ENCODE assay signal across 36 cellular contexts in the genomic region with DNA sequence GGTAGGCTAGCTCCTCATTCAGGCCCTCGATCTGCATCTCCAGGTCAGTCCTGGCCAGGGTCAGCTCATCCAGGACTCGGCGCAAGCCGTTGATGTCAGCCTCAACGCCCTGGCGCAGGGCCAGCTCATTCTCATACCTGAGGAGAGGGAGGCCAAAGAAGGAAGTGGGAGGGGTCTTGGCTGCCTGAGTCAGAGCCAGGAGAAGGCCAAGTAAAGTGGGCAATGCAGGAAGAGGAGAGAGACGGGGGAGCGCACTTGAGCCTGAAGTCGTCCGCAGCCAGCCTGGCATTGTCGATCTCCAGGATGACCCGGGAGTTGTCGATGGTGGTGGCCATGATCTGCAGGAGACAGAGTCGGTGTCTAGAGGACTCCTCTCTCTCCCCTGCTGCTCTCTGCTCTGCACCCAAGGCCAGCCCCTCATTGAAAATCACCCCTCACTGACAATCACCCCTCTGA. TPM values are rescaled to one million over a fixed set of nuclear protein-coding genes. Genes with fewer than 3 reads are reported as not detected.
DNase-seq lines count a peak whose midpoint lies in the region; ATAC-seq, FAIRE-seq and TF ChIP-seq lines count a peak whose summit lies in the region.
"Had no signal": no experiment of that assay in that cellular context is flagged by ENCODE, and none has a peak within 500 bp of the region (broad histone marks: within the 10 kb centered on the region; RNA-seq: fewer than 3 reads in every experiment).

No MANE protein-coding gene starts in this region.

- intact Hi-C loops in PC-3 (cut with micrococcal nuclease) (loop anchor here (10.0 kb wide), 1 partner anchor 712 kb away; no protein-coding TSS in a partner anchor), vagina (cut with DNase I) (no loop called here)

- peaks cover 8% of the 10 kb centered on the region; the same call in 1 of the 2 replicates for H3K36me3 ChIP-seq in PC-3 (ENCODE audit: low read depth, low read length)
- peaks cover 22% of the 10 kb centered on the region for H3K36me3 ChIP-seq in bronchial epithelial cell (ENCODE audit: control insufficient read depth, insufficient read depth, low read length)
- H3K36me3 ChIP-seq in lung (ENCODE audit: control insufficient read depth in 2 of 2, insufficient read depth in 2 of 2, low read length in 2 of 2), result no peaks in the 10 kb centered on the region
- no peaks in the 10 kb centered on the region for H3K36me3 ChIP-seq in vagina
- H3K36me3 ChIP-seq: BLaER1 treated with 17β-estradiol and CSF1 and Interleukin-3, amounts not matched to agents 10 nM and 100 nM; HAP-1; neutrophil; stomach; tibial nerve had no signal

- peaks cover 43% of the 10 kb centered on the region for H3K4me1 ChIP-seq in PC-3 (ENCODE audit: insufficient read depth, low read length)
- H3K4me1 ChIP-seq in lung (ENCODE audit: control insufficient read depth in 2 of 2, insufficient read depth in 2 of 2, low read length in 2 of 2), result no peaks in the 10 kb centered on the region
- peaks cover 9% of the 10 kb centered on the region for H3K4me1 ChIP-seq in vagina
- H3K4me1 ChIP-seq: HAP-1 had no signal

- no TSS peak for BruUV-seq in PC-3 (replicated peaks; lab: Mats Ljungman, UMichigan)

- H3K4me3 ChIP-seq in PC-3 (ENCODE audit: low read length) (no peak overlapping the region), bronchial epithelial cell (ENCODE audit: low read depth, low read length) (no peak overlapping the region), lung (no peak overlapping the region), vagina (peak overlapping the region in 1 of 2 donors; percentile 42)
- H3K4me3 ChIP-seq: BLaER1 treated with 17β-estradiol and CSF1 and Interleukin-3, amounts not matched to agents 10 nM and 100 nM; HAP-1; stomach; tibial nerve had no signal

- H3K4me2 ChIP-seq in PC-3 (ENCODE audit: low read length), result peak overlapping the region; percentile 47; the same call in 1 of the 2 replicates
- H3K4me2 ChIP-seq: BLaER1 treated with 17β-estradiol and CSF1 and Interleukin-3, amounts not matched to agents 10 nM and 100 nM had no signal

- 71 to 84% methylated on average over 14 of the region's 14 CpGs for WGBS in lung, 2 donors

- no peaks in the 10 kb centered on the region for H4K20me1 ChIP-seq in PC-3 (ENCODE audit: low read length)
- H4K20me1 ChIP-seq: BLaER1 treated with 17β-estradiol and CSF1 and Interleukin-3, amounts not matched to agents 10 nM and 100 nM had no signal

- no peaks in the 10 kb centered on the region for H3K27me3 ChIP-seq in PC-3 (ENCODE audit: low read length)
- H3K27me3 ChIP-seq in bronchial epithelial cell (ENCODE audit: control insufficient read depth, insufficient read depth, low read length), result no peaks in the 10 kb centered on the region
- H3K27me3 ChIP-seq in lung (ENCODE audit: control insufficient read depth, insufficient read depth), result no peaks in the 10 kb centered on the region
- H3K27me3 ChIP-seq in vagina, result no peaks in the 10 kb centered on the region
- H3K27me3 ChIP-seq: BLaER1 treated with 17β-estradiol and CSF1 and Interleukin-3, amounts not matched to agents 10 nM and 100 nM; tibial nerve had no signal

- no peak for ATAC-seq in PC-3
- no peak for ATAC-seq in lung (ENCODE audit: insufficient read depth, low FRiP score)
- ATAC-seq: activated CD4-positive, alpha-beta T cell treated with anti-CD3 and anti-CD28 coated beads for 36 hours; left lobe of liver; sciatic nerve had no signal

- H3K27ac ChIP-seq in PC-3 (ENCODE audit: low read length) (no peak overlapping the region), lung (ENCODE audit: low read depth in 1 of 2, low read length in 1 of 2) (no peak overlapping the region), vagina (peak overlapping the region; percentile 10)
- H3K27ac ChIP-seq: BLaER1 treated with 17β-estradiol and CSF1 and Interleukin-3, amounts not matched to agents 10 nM and 100 nM; neutrophil; stomach; tibial nerve; VCaP had no signal

- no peak for TF ChIP-seq CTCF in PC-3 (conservative IDR thresholded peaks at IDR 0.05; ENCODE audit: low read depth, low read length)
- TF ChIP-seq CTCF in bronchial epithelial cell (IDR thresholded peaks at IDR 0.05; ENCODE audit: insufficient read depth, low read length, severe bottlenecking), result no peak
- TF ChIP-seq CTCF in lung (IDR thresholded peaks at IDR 0.05; ENCODE audit: control extremely low read depth, extremely low read depth), result no peak
- no peak for TF ChIP-seq CTCF in vagina (IDR thresholded peaks at IDR 0.05)

- no peak for TF ChIP-seq POLR2A in vagina (IDR thresholded peaks at IDR 0.05)

- H3K9me2 ChIP-seq in PC-3 (replicated peaks; ENCODE audit: low read length), result no peaks in the 10 kb centered on the region

- no peaks in the 10 kb centered on the region for H3K9me3 ChIP-seq in PC-3 (ENCODE audit: low read length)
- H3K9me3 ChIP-seq in lung (ENCODE audit: control insufficient read depth in 2 of 2, insufficient read depth in 1 of 2, low read length in 1 of 2), result peaks cover 0 to 2% of the 10 kb centered on the region in 2 donors
- no peaks in the 10 kb centered on the region for H3K9me3 ChIP-seq in vagina
- H3K9me3 ChIP-seq: BLaER1 treated with 17β-estradiol and CSF1 and Interleukin-3, amounts not matched to agents 10 nM and 100 nM; HAP-1; neutrophil; stomach; tibial nerve had no signal

- no peaks in the 10 kb centered on the region for H3K79me2 ChIP-seq in PC-3 (ENCODE audit: low read length)

- CTCF ChIA-PET in PC-3 (lab: Charles Lee), result no interaction called here

- H2AFZ ChIP-seq in PC-3 (ENCODE audit: low read length), result no peak overlapping the region

- H3F3A ChIP-seq in PC-3 (ENCODE audit: low read length, unreplicated experiment), result no peaks in the 10 kb centered on the region

- POLR2A ChIA-PET in PC-3 (lab: Charles Lee; ENCODE audit: unreplicated experiment), result no interaction called here

- DNase-seq in PC-3 (no peak), bronchial epithelial cell (ENCODE audit: low read depth) (peak; percentile 45), lung (ENCODE audit: low spot score) (peak; percentile 61), vagina (ENCODE audit: extremely low spot score in 2 of 2) (no peak), HPDE6-E6E7 (ENCODE audit: extremely low spot score) (no peak), pons (ENCODE audit: low spot score) (no peak)
- no peak for DNase-seq in activated CD8-positive, alpha-beta memory T cell treated with anti-CD3 and anti-CD28 coated beads, Interleukin-2, amount 50 U/mL, for 48 hours
- DNase-seq: activated CD4-positive, alpha-beta T cell treated with anti-CD3 and anti-CD28 coated beads for 36 hours; activated CD8-positive, alpha-beta memory T cell treated with anti-CD3 and anti-CD28 coated beads for 24 hours; activated effector memory CD4-positive, alpha-beta T cell treated with anti-CD3 and anti-CD28 coated beads, Interleukin-2, amount 50 U/mL, for 16 hours; activated naive CD8-positive, alpha-beta T cell treated with anti-CD3 and anti-CD28 coated beads for 36 hours; anterior cingulate cortex; effector CD4-positive, alpha-beta T cell; immature natural killer cell; KBM-7; MM.1S; NCI-H2081; NCI-H526 treated with DMSO at 0.1 percent for 48 hours; stimulated activated CD4-positive, alpha-beta T cell treated with anti-CD3 and anti-CD28 coated beads, Interleukin-12 subunit alpha, Interleukin-12 subunit beta, amount 100 ng/mL, for 4 hours; stimulated activated CD4-positive, alpha-beta T cell treated with anti-CD3 and anti-CD28 coated beads, Interleukin-4, amount 100 ng/mL, for 1 hour; stomach; T-helper 9 cell had no signal

- FAIRE-seq in bronchial epithelial cell (lab: Jason Lieb, UNC), result no peak
- FAIRE-seq: colon, RCC 7860 had no signal

- no peak overlapping the region for H3K9ac ChIP-seq in PC-3 (ENCODE audit: low read length)
- H3K9ac ChIP-seq: BLaER1 treated with 17β-estradiol and CSF1 and Interleukin-3, amounts not matched to agents 10 nM and 100 nM had no signal

RNA-seq across cellular contexts. Expression of a gene that starts 1.8 kb away (rescaled TPM):
- total RNA-seq in PC-3 (2014; rRNA removed) (121 and 144 TPM in 2 replicates), bronchial epithelial cell (67.9 and 71.8 TPM in 2 replicates), lung (10 to 100 TPM; 20.4 to 51.7 TPM), vagina (931 TPM)
- polyA plus RNA-seq in lung, result 10 to 100 TPM; 15.2 to 33.6 TPM
- total RNA-seq: activated CD4-positive, alpha-beta T cell treated with anti-CD3 and anti-CD28 coated beads for 36 hours; activated naive CD8-positive, alpha-beta T cell treated with anti-CD3 and anti-CD28 coated beads for 36 hours; G401 had no signal
- polyA plus RNA-seq: immature natural killer cell had no signal

RNA-seq across cellular contexts. Expression of a gene that starts 11.3 kb away (rescaled TPM):
- 2,299 and 2,451 TPM in 2 replicates for total RNA-seq in PC-3 (2014; rRNA removed)
- total RNA-seq in bronchial epithelial cell, result 3,104 and 4,112 TPM in 2 replicates
- total RNA-seq in lung, result 100 to 1,000 TPM; 495 to 770 TPM
- 100 to 1,000 TPM; 637 to 811 TPM for polyA plus RNA-seq in lung
- 198 TPM for total RNA-seq in vagina
- total RNA-seq: activated CD4-positive, alpha-beta T cell treated with anti-CD3 and anti-CD28 coated beads for 36 hours; activated naive CD8-positive, alpha-beta T cell treated with anti-CD3 and anti-CD28 coated beads for 36 hours; G401 had no signal
- polyA plus RNA-seq: immature natural killer cell had no signal

RNA-seq across cellular contexts. Expression of a gene that starts 11.4 kb away (rescaled TPM):
- 1.4 TPM in 2 replicates for total RNA-seq in PC-3 (2014; rRNA removed)
- 112 and 242 TPM in 2 replicates for total RNA-seq in bronchial epithelial cell
- 10 to 100 TPM in 1 of 2 donors, 1 to 10 TPM in 1; 7.9 to 11.6 TPM for total RNA-seq in lung
- 10 to 100 TPM in 1 of 2 donors, 1 to 10 TPM in 1; 4.0 to 16.1 TPM for polyA plus RNA-seq in lung
- total RNA-seq in vagina, result 10,968 TPM
- total RNA-seq: activated CD4-positive, alpha-beta T cell treated with anti-CD3 and anti-CD28 coated beads for 36 hours; activated naive CD8-positive, alpha-beta T cell treated with anti-CD3 and anti-CD28 coated beads for 36 hours; G401; glomerular endothelial cell; HT1080; left lobe of liver; progenitor cell of endocrine pancreas had no signal
- polyA plus RNA-seq: immature natural killer cell had no signal

RNA-seq across cellular contexts. Expression of a gene that starts 27.1 kb away (rescaled TPM):
- total RNA-seq in PC-3 (2014; rRNA removed) (not detected in 2 replicates), bronchial epithelial cell (under 0.01 TPM in 1 of 2 replicates, not detected in the other), lung (not detected), vagina (not detected)
- polyA plus RNA-seq in lung, result under 1 TPM in 1 of 2 donors, not detected in 1; 0.02 TPM
- total RNA-seq: activated CD4-positive, alpha-beta T cell treated with anti-CD3 and anti-CD28 coated beads for 36 hours; activated naive CD8-positive, alpha-beta T cell treated with anti-CD3 and anti-CD28 coated beads for 36 hours; G401; glomerular endothelial cell; HT1080; left lobe of liver; mesothelial cell of epicardium; progenitor cell of endocrine pancreas; sciatic nerve; stomach had no signal
- polyA plus RNA-seq: immature natural killer cell, stomach had no signal

RNA-seq across cellular contexts. Expression of a gene that starts 35.9 kb away (rescaled TPM):
- total RNA-seq in PC-3 (2014; rRNA removed) (not detected in 2 replicates), bronchial epithelial cell (not detected in 2 replicates), lung (not detected), vagina (not detected)
- not detected for polyA plus RNA-seq in lung
- total RNA-seq: activated CD4-positive, alpha-beta T cell treated with anti-CD3 and anti-CD28 coated beads for 36 hours; activated naive CD8-positive, alpha-beta T cell treated with anti-CD3 and anti-CD28 coated beads for 36 hours; G401; glomerular endothelial cell; HT1080; left lobe of liver; mesothelial cell of epicardium; progenitor cell of endocrine pancreas; stomach; tibial nerve had no signal
- polyA plus RNA-seq: immature natural killer cell, stomach had no signal

Comparison
In these comparisons a context has a peak if more than half of its experiments do, and no peak if none do; other contexts are left out.
1. DNase-seq: peak in bronchial epithelial cell (single experiment) and lung (single experiment); none in PC-3 (single experiment), vagina (0 of 2), activated CD8-positive, alpha-beta memory T cell treated with anti-CD3 and anti-CD28 coated beads, Interleukin-2, amount 50 U/mL, for 48 hours (single experiment), HPDE6-E6E7 (single experiment) and pons (single experiment).
2. RNA of a gene that starts 11.4 kb away (total RNA-seq): 10,968 TPM in vagina (single experiment); 112 to 242 TPM in bronchial epithelial cell, 7.9 to 11.6 TPM in lung and 1.4 TPM in PC-3; every median in the first group is over 10 times any median in the second.